In genomic region chr6:122995930-122996796, GRCh38 we compare ENCODE assay signal across 1 cellular context.
TF ChIP-seq lines count a peak whose summit lies in the region.

A gene with protein sequence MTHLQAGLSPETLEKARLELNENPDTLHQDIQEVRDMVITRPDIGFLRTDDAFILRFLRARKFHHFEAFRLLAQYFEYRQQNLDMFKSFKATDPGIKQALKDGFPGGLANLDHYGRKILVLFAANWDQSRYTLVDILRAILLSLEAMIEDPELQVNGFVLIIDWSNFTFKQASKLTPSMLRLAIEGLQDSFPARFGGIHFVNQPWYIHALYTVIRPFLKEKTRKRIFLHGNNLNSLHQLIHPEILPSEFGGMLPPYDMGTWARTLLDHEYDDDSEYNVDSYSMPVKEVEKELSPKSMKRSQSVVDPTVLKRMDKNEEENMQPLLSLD (plus strand): TSS chr6:122996235. CDS start chr6:122997778, 1,543 bp downstream.

TF ChIP-seq in GM12878, 131 proteins besides CTCF, POLR2A, EP300 and RAD21 (continued from another document):
- TF ChIP-seq, protein P1, sequence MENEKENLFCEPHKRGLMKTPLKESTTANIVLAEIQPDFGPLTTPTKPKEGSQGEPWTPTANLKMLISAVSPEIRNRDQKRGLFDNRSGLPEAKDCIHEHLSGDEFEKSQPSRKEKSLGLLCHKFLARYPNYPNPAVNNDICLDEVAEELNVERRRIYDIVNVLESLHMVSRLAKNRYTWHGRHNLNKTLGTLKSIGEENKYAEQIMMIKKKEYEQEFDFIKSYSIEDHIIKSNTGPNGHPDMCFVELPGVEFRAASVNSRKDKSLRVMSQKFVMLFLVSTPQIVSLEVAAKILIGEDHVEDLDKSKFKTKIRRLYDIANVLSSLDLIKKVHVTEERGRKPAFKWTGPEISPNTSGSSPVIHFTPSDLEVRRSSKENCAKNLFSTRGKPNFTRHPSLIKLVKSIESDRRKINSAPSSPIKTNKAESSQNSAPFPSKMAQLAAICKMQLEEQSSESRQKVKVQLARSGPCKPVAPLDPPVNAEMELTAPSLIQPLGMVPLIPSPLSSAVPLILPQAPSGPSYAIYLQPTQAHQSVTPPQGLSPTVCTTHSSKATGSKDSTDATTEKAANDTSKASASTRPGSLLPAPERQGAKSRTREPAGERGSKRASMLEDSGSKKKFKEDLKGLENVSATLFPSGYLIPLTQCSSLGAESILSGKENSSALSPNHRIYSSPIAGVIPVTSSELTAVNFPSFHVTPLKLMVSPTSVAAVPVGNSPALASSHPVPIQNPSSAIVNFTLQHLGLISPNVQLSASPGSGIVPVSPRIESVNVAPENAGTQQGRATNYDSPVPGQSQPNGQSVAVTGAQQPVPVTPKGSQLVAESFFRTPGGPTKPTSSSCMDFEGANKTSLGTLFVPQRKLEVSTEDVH (IDR thresholded peaks at IDR 0.05; ENCODE audit: low read depth, partially characterized antibody): no peak
- TF ChIP-seq CBX5 (IDR thresholded peaks at IDR 0.05; ENCODE audit: low read depth) (no peak), RFX5 (IDR thresholded peaks at IDR 0.05; ENCODE audit: low read depth, low read length) (no peak)
